18 cellular contexts compared by ENCODE assay signal in genomic region chr3:18069564-18069963, GRCh38.
DNase-seq lines count a peak whose midpoint lies in the region; ATAC-seq and TF ChIP-seq lines count a peak whose summit lies in the region.
"Had no signal": no experiment of that assay in that cellular context is flagged by ENCODE, and none has a peak within 500 bp of the region (broad histone marks: within the 10 kb centered on the region; RNA-seq: fewer than 3 reads in every experiment).

No MANE protein-coding gene starts in this region.

- H3K4me1 ChIP-seq in HCT116 (ENCODE audit: control insufficient read depth in 1 of 2, insufficient read depth in 2 of 2, low read length in 2 of 2) (peaks cover 0 to 13% of the 10 kb centered on the region in 2 experiments; a peak in 2 of 4 replicates), RWPE2 (ENCODE audit: insufficient read depth, poor library complexity, severe bottlenecking) (no peaks in the 10 kb centered on the region)
- H3K4me1 ChIP-seq: BE2C had no signal

- no peaks in the 10 kb centered on the region for H3K79me2 ChIP-seq in HCT116 (ENCODE audit: insufficient read depth, low read length)

- H2AFZ ChIP-seq in HCT116 (ENCODE audit: low read depth, low read length, poor library complexity, severe bottlenecking) = no peak overlapping the region

- POLR2A ChIA-PET in HCT116 (lab: Charles Lee) = no interaction called here

- intact Hi-C loops in HCT116 (cut with micrococcal nuclease) = no loop called here

- DNase-seq in ELR (ENCODE audit: low read depth) = peak; percentile 51
- DNase-seq in HCT116 (ENCODE audit: low read depth, low spot score) = no peak
- DNase-seq in RWPE2 (ENCODE audit: low spot score) = no peak
- no peak for DNase-seq in HUDEP-2 (lab: John Stamatoyannopoulos, UW; ENCODE audit: unreplicated experiment in 76 of 76)
- DNase-seq: ACHN; BE2C; C1 segment of cervical spinal cord; CD4-positive, CD25-positive, alpha-beta regulatory T cell; CD8-positive, alpha-beta memory T cell; COR-L47; GDM1; GOT3; H7 had no signal

- H3K4me3 ChIP-seq in HCT116 (replicated peaks in 1 of 2; ENCODE audit: low read depth in 1 of 2, low read length in 2 of 2) (no peak overlapping the region), RWPE2 (ENCODE audit: severe bottlenecking) (no peak overlapping the region)

- H3K9me3 ChIP-seq in HCT116 (ENCODE audit: control insufficient read depth in 1 of 2, insufficient read depth in 1 of 2, low read depth in 1 of 2, low read length in 2 of 2) = no peaks in the 10 kb centered on the region
- H3K9me3 ChIP-seq in RWPE2 (ENCODE audit: severe bottlenecking) = no peaks in the 10 kb centered on the region
- H3K9me3 ChIP-seq: BE2C had no signal

- no peak for TF ChIP-seq CTCF in HCT116 (IDR thresholded peaks at IDR 0.05 in 2 of 3, conservative IDR thresholded peaks at IDR 0.05 in 1 of 3; ENCODE audit: borderline replicate concordance in 1 of 3, insufficient read depth in 1 of 3, low read depth in 2 of 3, low read length in 2 of 3)
- TF ChIP-seq CTCF in RWPE2 (IDR thresholded peaks at IDR 0.05; ENCODE audit: poor library complexity, severe bottlenecking) = no peak

- no peak for TF ChIP-seq RAD21 in HCT116 (IDR thresholded peaks at IDR 0.05; ENCODE audit: low read depth)

- no peak overlapping the region for H3K9ac ChIP-seq in HCT116 (ENCODE audit: low read length)
- H3K9ac ChIP-seq: KMS-11 had no signal

- H3K27ac ChIP-seq in HCT116 (ENCODE audit: low read depth, low read length) = no peak overlapping the region
- no peak overlapping the region for H3K27ac ChIP-seq in RWPE2 (ENCODE audit: poor library complexity, severe bottlenecking)
- H3K27ac ChIP-seq: KMS-11 had no signal

- peak overlapping the region; percentile 3; the same call in 1 of the 2 replicates for H3K4me2 ChIP-seq in HCT116 (ENCODE audit: low read length)
- H3K4me2 ChIP-seq: KMS-11 had no signal

- no peaks in the 10 kb centered on the region for H4K20me1 ChIP-seq in HCT116 (ENCODE audit: insufficient read depth)

- RAD21 ChIA-PET in HCT116 (lab: Charles Lee; ENCODE audit: low non-redundant PET in 1 of 2, low total read pairs in 2 of 2, uncharacterized antibody in 2 of 2, unreplicated experiment in 2 of 2) = no interaction called here

- TF ChIP-seq POLR2A in HCT116 (IDR thresholded peaks at IDR 0.05; ENCODE audit: borderline replicate concordance, extremely low read depth, insufficient read depth, insufficient read length) = no peak

- BruUV-seq in HCT116 (replicated peaks; lab: Mats Ljungman, UMichigan) = no TSS peak

- no peaks in the 10 kb centered on the region for H3K9me2 ChIP-seq in HCT116 (ENCODE audit: insufficient read depth)

- H3K36me3 ChIP-seq in HCT116 (ENCODE audit: control insufficient read depth in 1 of 2, insufficient read depth in 2 of 2, low read length in 2 of 2) (no peaks in the 10 kb centered on the region), RWPE2 (ENCODE audit: low read depth) (no peaks in the 10 kb centered on the region)
- H3K36me3 ChIP-seq: BE2C had no signal

- no peak for ATAC-seq in HCT116
- peak; percentile 73 for ATAC-seq in RWPE2 (ENCODE audit: low read depth)
- ATAC-seq in esophagus mucosa = peak; percentile 44
- no peak for ATAC-seq in HG03457 (IDR thresholded peaks at IDR 0.05; ENCODE audit: unreplicated experiment)
- no peak for ATAC-seq in GM18861 (IDR thresholded peaks at IDR 0.05; ENCODE audit: unreplicated experiment)
- no peak for ATAC-seq in HG02798 (IDR thresholded peaks at IDR 0.05; ENCODE audit: poor library complexity, unreplicated experiment)

- CTCF ChIA-PET in HCT116 (lab: Charles Lee) = no interaction called here

- H3K27me3 ChIP-seq in HCT116 (ENCODE audit: insufficient read depth, low read length) = no peaks in the 10 kb centered on the region
- no peaks in the 10 kb centered on the region for H3K27me3 ChIP-seq in RWPE2 (ENCODE audit: insufficient read depth, poor library complexity, severe bottlenecking)
- H3K27me3 ChIP-seq: BE2C had no signal

TF ChIP-seq in HCT116, 20 proteins besides CTCF, POLR2A, EP300 and RAD21:
- 0 out of 2 replicates have a peak, but pooled peaks have one; percentile 10 for TF ChIP-seq SP1 (IDR thresholded peaks at IDR 0.05; ENCODE audit: low read depth)
- TF ChIP-seq CBX3 (IDR thresholded peaks at IDR 0.05; ENCODE audit: low read depth) = no peak

Comparison
In these comparisons a context has a peak if more than half of its experiments do, and no peak if none do; other contexts are left out.
1. ATAC-seq: peak in RWPE2 (single experiment) and esophagus mucosa (single experiment); none in HCT116 (single experiment), HG03457 (single experiment), GM18861 (single experiment) and HG02798 (single experiment).